8 cellular contexts compared by ENCODE assay signal in genomic region chr6:7087491-7087979, GRCh38. TPM values are rescaled to one million over a fixed set of nuclear protein-coding genes. Genes with fewer than 3 reads are reported as not detected.
A peak's percentile ranks its signal among the peaks of the same experiment; 100 is the strongest.
DNase-seq lines count a peak whose midpoint lies in the region; ATAC-seq and TF ChIP-seq lines count a peak whose summit lies in the region.

No MANE protein-coding gene starts in this region.

- ATAC-seq in GM21360 (IDR thresholded peaks at IDR 0.05; ENCODE audit: unreplicated experiment), result peak; percentile 52
- peak; percentile 61 for ATAC-seq in HG03442 (IDR thresholded peaks at IDR 0.05; ENCODE audit: unreplicated experiment)
- ATAC-seq in activated naive CD8-positive, alpha-beta T cell treated with anti-CD3 and anti-CD28 coated beads, Interleukin-2, amount 10 ng/mL, durations not matched to agents 7 days and 5 days (ENCODE audit: low read depth), result peak; percentile 80

- H3K27me3 Mint-ChIP-seq in activated naive CD8-positive, alpha-beta T cell treated with anti-CD3 and anti-CD28 coated beads, Interleukin-2, amount 10 ng/mL, durations not matched to agents 7 days and 5 days, result peaks cover 16% of the 10 kb centered on the region

- no peak for TF ChIP-seq CTCF in BE2C (IDR thresholded peaks at IDR 0.05; ENCODE audit: low read depth, low read length)

- H3K4me1 Mint-ChIP-seq in activated naive CD8-positive, alpha-beta T cell treated with anti-CD3 and anti-CD28 coated beads, Interleukin-2, amount 10 ng/mL, durations not matched to agents 7 days and 5 days, result peaks cover 22% of the 10 kb centered on the region

- peak overlapping the region; percentile 75 for H3K4me3 Mint-ChIP-seq in activated naive CD8-positive, alpha-beta T cell treated with anti-CD3 and anti-CD28 coated beads, Interleukin-2, amount 10 ng/mL, durations not matched to agents 7 days and 5 days

- peak; percentile 49 for DNase-seq in activated naive CD8-positive, alpha-beta T cell treated with anti-CD3 and anti-CD28 coated beads, Interleukin-2, amount 10 ng/mL, durations not matched to agents 7 days and 5 days
- DNase-seq in stimulated activated CD4-positive, alpha-beta T cell treated with anti-CD3 and anti-CD28 coated beads, Interleukin-2, amount 100 ng/mL, for 4 hours (ENCODE audit: low read depth), result peak; percentile 16
- no peak for DNase-seq in OCI-M1 (lab: John Stamatoyannopoulos, UW)
- DNase-seq in UCSD-AML1 (lab: John Stamatoyannopoulos, UW; ENCODE audit: unreplicated experiment), result no peak
- no peak for DNase-seq in substantia nigra (lab: John Stamatoyannopoulos, UW)
- DNase-seq in BE2C, result no peak

- H3K9me3 ChIP-seq in BE2C, result no peaks in the 10 kb centered on the region

- no peaks in the 10 kb centered on the region for H3K36me3 ChIP-seq in BE2C

- 0 out of 2 replicates have a peak, but pooled peaks cover 5% of the 10 kb centered on the region for H3K4me1 ChIP-seq in BE2C

- no peak overlapping the region for H3K27ac ChIP-seq in substantia nigra (ENCODE audit: low read depth, low read length, poor library complexity, severe bottlenecking)

- H3K36me3 Mint-ChIP-seq in activated naive CD8-positive, alpha-beta T cell treated with anti-CD3 and anti-CD28 coated beads, Interleukin-2, amount 10 ng/mL, durations not matched to agents 7 days and 5 days, result no peaks in the 10 kb centered on the region

- peak overlapping the region; percentile 70 for H3K27ac Mint-ChIP-seq in activated naive CD8-positive, alpha-beta T cell treated with anti-CD3 and anti-CD28 coated beads, Interleukin-2, amount 10 ng/mL, durations not matched to agents 7 days and 5 days

- no peaks in the 10 kb centered on the region for H3K27me3 ChIP-seq in BE2C

- POLR2A ChIA-PET in activated naive CD8-positive, alpha-beta T cell treated with anti-CD3 and anti-CD28 coated beads, Interleukin-2, amount 10 ng/mL, durations not matched to agents 7 days and 5 days (lab: Charles Lee), result interaction anchor here (1.5 to 3.1 kb wide), 3 partner anchors 13 to 59 kb away, joined by 5 to 45 read pairs (median 12); partner anchors contain the start of gene RREB1

- H3K9me3 Mint-ChIP-seq in activated naive CD8-positive, alpha-beta T cell treated with anti-CD3 and anti-CD28 coated beads, Interleukin-2, amount 10 ng/mL, durations not matched to agents 7 days and 5 days, result no peaks in the 10 kb centered on the region

- no peak overlapping the region for H3K4me3 ChIP-seq in BE2C (ENCODE audit: low read depth, low read length)

RNA-seq across cellular contexts. Expression of gene RREB1, which starts 20.2 kb away (rescaled TPM):
- total RNA-seq in activated naive CD8-positive, alpha-beta T cell treated with anti-CD3 and anti-CD28 coated beads, Interleukin-2, amount 10 ng/mL, durations not matched to agents 7 days and 5 days, result 10 to 100 TPM; 37.0 to 39.1 TPM
- polyA plus RNA-seq in BE2C (2012; ENCODE audit: insufficient read depth, insufficient read length, low read depth), result 5.1 TPM

Comparison
In these comparisons a context has a peak if more than half of its experiments do, and no peak if none do; other contexts are left out.
1. DNase-seq: peak in activated naive CD8-positive, alpha-beta T cell treated with anti-CD3 and anti-CD28 coated beads, Interleukin-2, amount 10 ng/mL, durations not matched to agents 7 days and 5 days (single experiment) and stimulated activated CD4-positive, alpha-beta T cell treated with anti-CD3 and anti-CD28 coated beads, Interleukin-2, amount 100 ng/mL, for 4 hours (single experiment); none in OCI-M1 (single experiment), UCSD-AML1 (single experiment), substantia nigra (0 of 49) and BE2C (single experiment).
2. Peak in every context shown above with its lines, with median percentiles within 50 percentile points of each other: ATAC-seq.